ENCODE assay signal across 8 cellular contexts in genomic region chrX:153971124-153971631, GRCh38. TPM values are rescaled to one million over a fixed set of nuclear protein-coding genes. Genes with fewer than 3 reads are reported as not detected.
DNase-seq lines count a peak whose midpoint lies in the region; ATAC-seq and TF ChIP-seq lines count a peak whose summit lies in the region.

No MANE protein-coding gene starts in this region.

- CTCF ChIA-PET in activated CD4-positive, alpha-beta memory T cell treated with anti-CD3 and anti-CD28 coated beads for 36 hours (lab: Charles Lee), result interaction anchor here (0.5 to 1.2 kb wide), 3 partner anchors 10 to 43 kb away, joined by 3 to 4 read pairs (median 3); no protein-coding TSS in a partner anchor

- peaks cover 36% of the 10 kb centered on the region for H3K4me1 Mint-ChIP-seq in activated CD4-positive, alpha-beta memory T cell treated with anti-CD3 and anti-CD28 coated beads for 36 hours (ENCODE audit: low read depth)

- POLR2A ChIA-PET in activated CD4-positive, alpha-beta memory T cell treated with anti-CD3 and anti-CD28 coated beads for 36 hours (lab: Charles Lee), result interaction anchor here (0.8 to 8.7 kb wide), 7 partner anchors 10 to 397 kb away, joined by 3 to 68 read pairs (median 5); partner anchors contain the start of genes ARHGAP4 and MECP2

- peak overlapping the region; percentile 100 for H3K27ac Mint-ChIP-seq in activated CD4-positive, alpha-beta memory T cell treated with anti-CD3 and anti-CD28 coated beads for 36 hours

- TF ChIP-seq CTCF in AG10803 (conservative IDR thresholded peaks at IDR 0.05; ENCODE audit: low read length), result no peak
- peak in 1 of 56 donors; percentile 8 for TF ChIP-seq CTCF in dorsolateral prefrontal cortex (IDR thresholded peaks at IDR 0.05 in 54 of 56, conservative IDR thresholded peaks at IDR 0.05 in 2 of 56; ENCODE audit: low read depth in 1 of 56, partially characterized antibody in 56 of 56)
- no peak for TF ChIP-seq CTCF in lower lobe of right lung (IDR thresholded peaks at IDR 0.05)

- H3K9me3 ChIP-seq in lower lobe of right lung, result no peaks in the 10 kb centered on the region

- H3K27me3 ChIP-seq in dorsolateral prefrontal cortex, result peaks cover 0 to 28% (median 0%) of the 10 kb centered on the region in 45 donors
- H3K27me3 ChIP-seq in lower lobe of right lung (ENCODE audit: low read depth), result no peaks in the 10 kb centered on the region

- ATAC-seq in GM19035 (IDR thresholded peaks at IDR 0.05; ENCODE audit: unreplicated experiment) (peak; percentile 36), HG03378 (IDR thresholded peaks at IDR 0.05; ENCODE audit: unreplicated experiment) (peak; percentile 37), lower lobe of right lung (peak; percentile 86 to 88)

- H3K36me3 ChIP-seq in lower lobe of right lung, result no peaks in the 10 kb centered on the region

- H3K9me3 Mint-ChIP-seq in activated CD4-positive, alpha-beta memory T cell treated with anti-CD3 and anti-CD28 coated beads for 36 hours, result no peaks in the 10 kb centered on the region

- peak overlapping the region; percentile 97 to 100 (median 99) for H3K27ac ChIP-seq in dorsolateral prefrontal cortex
- H3K27ac ChIP-seq in lower lobe of right lung, result peak overlapping the region; percentile 99

- H3K36me3 Mint-ChIP-seq in activated CD4-positive, alpha-beta memory T cell treated with anti-CD3 and anti-CD28 coated beads for 36 hours, result peaks cover 19% of the 10 kb centered on the region

- H3K4me1 ChIP-seq in lower lobe of right lung, result peaks cover 48% of the 10 kb centered on the region

- DNase-seq in AG10803 (ENCODE audit: low read depth) (peak; percentile 85), NCI-H526 treated with DMSO at 0.1 percent for 48 hours (lab: John Stamatoyannopoulos, UW) (peak; percentile 51), dorsolateral prefrontal cortex (peak; percentile 80 to 94 (median 90)), lower lobe of right lung (peak; percentile 91)
- DNase-seq in activated CD4-positive, alpha-beta memory T cell treated with anti-CD3 and anti-CD28 coated beads for 36 hours, result peak; percentile 92
- peak; percentile 66 to 84 (median 70) for DNase-seq in stimulated activated CD4-positive, alpha-beta T cell treated with anti-CD3 and anti-CD28 coated beads, TNF-alpha, amount 100 ng/mL, for 1 hour (ENCODE audit: low read depth in 3 of 3, low spot score in 1 of 3)

- no peaks in the 10 kb centered on the region for H3K27me3 Mint-ChIP-seq in activated CD4-positive, alpha-beta memory T cell treated with anti-CD3 and anti-CD28 coated beads for 36 hours

- H3K4me3 Mint-ChIP-seq in activated CD4-positive, alpha-beta memory T cell treated with anti-CD3 and anti-CD28 coated beads for 36 hours, result peak overlapping the region; percentile 100

- intact Hi-C loops in activated CD4-positive, alpha-beta memory T cell treated with anti-CD3 and anti-CD28 coated beads for 36 hours (cut with micrococcal nuclease), result loop anchor here (1.0 to 10.0 kb wide), 3 partner anchors 124 to 404 kb away; partner anchors contain the start of genes ABCD1, BCAP31, EMD and FLNA
- intact Hi-C loops in dorsolateral prefrontal cortex (cut with DNase I) (loop anchor here (5.0 kb wide), 2 partner anchors 41 to 126 kb away; partner anchors contain the start of gene MECP2 (in 1 of the 2)), lower lobe of right lung (cut with DNase I) (no loop called here)

- H3K4me3 ChIP-seq in AG10803 (ENCODE audit: low read length), result peak overlapping the region; percentile 89
- H3K4me3 ChIP-seq in dorsolateral prefrontal cortex, result peak overlapping the region; percentile 54 to 94 (median 77)
- peak overlapping the region; percentile 74 for H3K4me3 ChIP-seq in lower lobe of right lung

RNA-seq across cellular contexts. Expression of gene HCFC1, which starts 0.4 kb away (rescaled TPM):
- 10 to 100 TPM; 90.4 to 93.0 TPM for total RNA-seq in activated CD4-positive, alpha-beta memory T cell treated with anti-CD3 and anti-CD28 coated beads for 36 hours
- total RNA-seq in dorsolateral prefrontal cortex, result 10 to 100 TPM; 41.2 to 97.5 (median 57.4) TPM
- 48.4 TPM for total RNA-seq in lower lobe of right lung

RNA-seq across cellular contexts. Expression of gene TMEM187, which starts 1.4 kb away (rescaled TPM):
- 1 to 10 TPM; 8.6 to 9.1 TPM for total RNA-seq in activated CD4-positive, alpha-beta memory T cell treated with anti-CD3 and anti-CD28 coated beads for 36 hours
- total RNA-seq in dorsolateral prefrontal cortex (10 to 100 TPM in 29 of 120 experiments, 1 to 10 TPM in 91; 2.7 to 17.2 (median 8.0) TPM), lower lobe of right lung (7.6 TPM)

RNA-seq across cellular contexts. Expression of gene RENBP, which starts 26.7 kb away (rescaled TPM):
- 1 to 10 TPM; 8.2 to 8.4 TPM for total RNA-seq in activated CD4-positive, alpha-beta memory T cell treated with anti-CD3 and anti-CD28 coated beads for 36 hours
- total RNA-seq in dorsolateral prefrontal cortex, result 10 to 100 TPM in 115 of 120 experiments, 1 to 10 TPM in 5; 8.2 to 34.2 (median 16.9) TPM
- total RNA-seq in lower lobe of right lung, result 57.0 TPM

RNA-seq across cellular contexts. Expression of gene NAA10, which starts 36.3 kb away (rescaled TPM):
- 100 to 1,000 TPM; 106 to 115 TPM for total RNA-seq in activated CD4-positive, alpha-beta memory T cell treated with anti-CD3 and anti-CD28 coated beads for 36 hours
- 100 to 1,000 TPM in 13 of 120 experiments, 10 to 100 TPM in 107; 57.4 to 119 (median 83.8) TPM for total RNA-seq in dorsolateral prefrontal cortex
- total RNA-seq in lower lobe of right lung, result 69.2 TPM

RNA-seq across cellular contexts. Expression of gene ARHGAP4, which starts 45.1 kb away (rescaled TPM):
- total RNA-seq in activated CD4-positive, alpha-beta memory T cell treated with anti-CD3 and anti-CD28 coated beads for 36 hours, result 100 to 1,000 TPM; 151 to 160 TPM
- total RNA-seq in dorsolateral prefrontal cortex (10 to 100 TPM in 106 of 120 experiments, 1 to 10 TPM in 14; 6.4 to 31.6 (median 14.8) TPM), lower lobe of right lung (70.7 TPM)

Comparison
In these comparisons a context has a peak if more than half of its experiments do, and no peak if none do; other contexts are left out.
1. Peak in every context shown above with its lines: DNase-seq, ATAC-seq, H3K4me3 ChIP-seq and H3K27ac ChIP-seq.
2. ATAC-seq: peak in every context shown above with its lines; median percentile 87 in lower lobe of right lung; 37 in HG03378; 36 in GM19035.